Comparison of ENCODE assay signal across 17 cellular contexts in the genomic region with DNA sequence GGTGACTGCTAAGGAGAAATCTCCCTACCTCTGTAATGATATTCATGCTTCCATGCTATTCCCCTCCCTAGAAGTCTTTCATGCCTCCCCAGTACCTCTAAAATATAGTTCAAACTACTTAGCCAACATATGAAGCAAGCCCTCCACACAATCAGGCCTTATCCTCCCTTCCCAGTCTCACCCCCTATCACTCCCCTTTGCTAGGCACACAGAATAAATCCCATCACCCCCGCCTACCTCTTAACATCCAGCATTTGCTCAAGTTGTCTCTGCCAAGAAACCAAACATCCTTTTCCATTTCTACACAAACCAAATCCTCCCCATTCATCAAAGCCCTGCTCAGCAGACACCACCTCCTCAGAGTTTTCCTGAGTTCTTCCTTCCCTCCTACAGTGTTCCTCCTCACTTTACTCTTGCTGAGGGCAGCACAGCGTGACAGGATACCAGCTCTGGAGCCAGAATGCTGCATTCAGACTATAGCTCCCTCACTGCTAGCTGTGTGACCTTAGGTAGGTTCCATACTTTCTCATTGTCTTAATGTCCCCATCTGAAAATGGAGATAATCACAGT.
"Had no signal": no experiment of that assay in that cellular context is flagged by ENCODE, and none has a peak within 500 bp of the region (broad histone marks: within the 10 kb centered on the region; RNA-seq: fewer than 3 reads in every experiment).

No MANE protein-coding gene starts in this region.

- H3K9me3 ChIP-seq: body of pancreas, colonic mucosa, left lung, ovary, tibial artery, vagina had no signal

- H3K4me3 Mint-ChIP-seq: neural progenitor cell; stimulated activated naive B cell treated with anti-CD40 and anti-IgM and Interleukin-4, amounts not matched to agents 10 μg/mL and 1 μg/mL and 100 μg/mL, for 72 hours had no signal

- H3K4me2 ChIP-seq: neural progenitor cell had no signal

- H3K27ac Mint-ChIP-seq: neural progenitor cell; stimulated activated naive B cell treated with anti-CD40 and anti-IgM and Interleukin-4, amounts not matched to agents 10 μg/mL and 1 μg/mL and 100 μg/mL, for 72 hours had no signal

- DNase-seq: activated CD4-positive, CD25-positive, alpha-beta regulatory T cell treated with anti-CD3 and anti-CD28 coated beads, Interleukin-2, amount 50 U/mL, for 72 hours; activated naive CD4-positive, alpha-beta T cell treated with anti-CD3 and anti-CD28 coated beads, Interleukin-2, amount 50 U/mL, for 16 hours; amygdala; body of pancreas; central memory CD4-positive, alpha-beta T cell; colonic mucosa; foreskin fibroblast; glutamatergic neuron; kidney; left lung; ovary; retina; stimulated activated naive B cell treated with anti-CD40 and anti-IgM and Interleukin-4, amounts not matched to agents 10 μg/mL and 1 μg/mL and 100 μg/mL, for 72 hours; T-helper 1 cell; tibial artery had no signal

- H3K36me3 ChIP-seq: colonic mucosa, left lung, neural progenitor cell, ovary, tibial artery, vagina had no signal

- ATAC-seq: body of pancreas; left lung; stimulated activated naive B cell treated with anti-CD40 and anti-IgM and Interleukin-4, amounts not matched to agents 10 μg/mL and 1 μg/mL and 100 μg/mL, for 72 hours had no signal

- H3K9ac ChIP-seq: neural progenitor cell had no signal

- H3K4me3 ChIP-seq: body of pancreas, colonic mucosa, left lung, neural progenitor cell, ovary, tibial artery, vagina had no signal

- H3K27ac ChIP-seq: body of pancreas, colonic mucosa, left lung, neural progenitor cell, ovary, tibial artery, vagina had no signal

- H3K4me1 ChIP-seq: neural progenitor cell had no signal

- H3K9me3 Mint-ChIP-seq: neural progenitor cell; stimulated activated naive B cell treated with anti-CD40 and anti-IgM and Interleukin-4, amounts not matched to agents 10 μg/mL and 1 μg/mL and 100 μg/mL, for 72 hours had no signal

- H3K27me3 Mint-ChIP-seq: stimulated activated naive B cell treated with anti-CD40 and anti-IgM and Interleukin-4, amounts not matched to agents 10 μg/mL and 1 μg/mL and 100 μg/mL, for 72 hours had no signal

- H2AFZ ChIP-seq: neural progenitor cell had no signal

- H3K27me3 ChIP-seq: body of pancreas, colonic mucosa, left lung, neural progenitor cell, ovary, tibial artery, vagina had no signal
